In the genomic region with DNA sequence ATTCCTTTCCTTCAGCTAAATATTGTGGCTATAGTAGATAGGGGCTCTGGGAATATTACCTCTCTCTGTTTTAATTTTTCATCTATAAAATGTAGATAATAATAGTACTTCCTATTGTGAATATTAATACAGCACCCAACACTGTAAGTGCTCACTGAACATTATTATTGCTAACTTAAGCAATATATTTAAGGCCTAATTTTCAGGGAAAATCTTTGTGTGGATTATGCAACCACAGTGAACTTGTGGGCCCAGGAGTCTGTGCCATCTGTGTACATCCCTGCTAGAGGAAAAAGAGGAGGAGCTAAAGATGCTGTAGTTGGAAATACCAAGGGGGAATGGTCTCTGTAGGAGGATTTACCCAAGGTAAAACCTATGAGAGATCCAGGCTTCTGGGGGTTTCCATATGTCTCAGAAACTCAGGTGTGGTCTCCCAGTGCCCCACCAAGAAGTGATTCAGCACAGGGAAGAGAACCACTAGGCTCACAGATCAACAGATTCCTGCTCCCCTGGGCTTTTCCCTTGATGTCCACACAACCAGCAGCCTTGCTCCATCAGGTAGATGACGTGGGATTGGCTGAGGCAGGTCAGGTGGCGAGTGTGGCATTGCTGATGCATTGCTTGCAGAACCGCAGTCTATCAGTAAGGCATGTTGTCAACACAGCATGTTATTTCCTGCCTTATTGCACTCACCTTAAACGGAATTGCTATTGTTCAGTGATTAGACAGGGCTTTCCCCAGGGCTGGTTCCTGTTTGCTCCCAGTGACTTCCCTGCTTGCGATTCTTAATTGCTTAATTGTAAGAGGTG, we compare ENCODE assay signal across 8 cellular contexts. TPM values are rescaled to one million over a fixed set of nuclear protein-coding genes. Genes with fewer than 3 reads are reported as not detected.
DNase-seq lines count a peak whose midpoint lies in the region; FAIRE-seq and TF ChIP-seq lines count a peak whose summit lies in the region.

No MANE protein-coding gene starts in this region.

- no peak for FAIRE-seq in RCC 7860 (lab: Jason Lieb, UNC)

- no peak for TF ChIP-seq CTCF in epithelial cell of esophagus (IDR thresholded peaks at IDR 0.05; ENCODE audit: insufficient read depth, low read depth, low read length, missing control alignments)

- H3K4me3 Mint-ChIP-seq in activated CD4-positive, alpha-beta T cell treated with anti-CD3 and anti-CD28 coated beads, Interleukin-2, amount 10 ng/mL, durations not matched to agents 7 days and 5 days, result peak overlapping the region; percentile 68

- no peaks in the 10 kb centered on the region for H3K27me3 Mint-ChIP-seq in activated CD4-positive, alpha-beta T cell treated with anti-CD3 and anti-CD28 coated beads, Interleukin-2, amount 10 ng/mL, durations not matched to agents 7 days and 5 days

- peaks cover 58% of the 10 kb centered on the region for H3K4me1 Mint-ChIP-seq in activated CD4-positive, alpha-beta T cell treated with anti-CD3 and anti-CD28 coated beads, Interleukin-2, amount 10 ng/mL, durations not matched to agents 7 days and 5 days

- H3K36me3 Mint-ChIP-seq in activated CD4-positive, alpha-beta T cell treated with anti-CD3 and anti-CD28 coated beads, Interleukin-2, amount 10 ng/mL, durations not matched to agents 7 days and 5 days (ENCODE audit: low read depth), result peaks cover 3% of the 10 kb centered on the region

- CTCF ChIA-PET in activated CD4-positive, alpha-beta T cell treated with anti-CD3 and anti-CD28 coated beads, Interleukin-2, amount 10 ng/mL, durations not matched to agents 7 days and 5 days (lab: Charles Lee), result interaction anchor here (0.7 to 3.8 kb wide), 6 partner anchors 12 to 1877 kb away, joined by 3 to 39 read pairs (median 4); no protein-coding TSS in a partner anchor

- DNase-seq in GF-D8 (lab: John Stamatoyannopoulos, UW), result peak; percentile 21
- DNase-seq in HuH-7 (ENCODE audit: low spot score), result peak; percentile 52
- peak; percentile 88 for DNase-seq in activated CD4-positive, alpha-beta T cell treated with anti-CD3 and anti-CD28 coated beads, Interleukin-2, amount 10 ng/mL, durations not matched to agents 7 days and 5 days
- DNase-seq in epithelial cell of esophagus (ENCODE audit: low read depth), result peak; percentile 100
- DNase-seq in stimulated activated CD4-positive, alpha-beta T cell treated with anti-CD3 and anti-CD28 coated beads, Interleukin-15, amount 100 ng/mL, for 1 hour (ENCODE audit: low read depth in 1 of 2, low spot score in 1 of 2), result peak; percentile 44 to 50
- DNase-seq in kidney glomerular epithelial cell (lab: John Stamatoyannopoulos, UW), result no peak
- DNase-seq in NCI-H128 (lab: John Stamatoyannopoulos, UW; ENCODE audit: unreplicated experiment), result no peak
- no peak for DNase-seq in RCC 7860 (ENCODE audit: low spot score)

- POLR2A ChIA-PET in activated CD4-positive, alpha-beta T cell treated with anti-CD3 and anti-CD28 coated beads, Interleukin-2, amount 10 ng/mL, durations not matched to agents 7 days and 5 days (lab: Charles Lee), result no interaction called here

- peak overlapping the region; percentile 99 for H3K27ac Mint-ChIP-seq in activated CD4-positive, alpha-beta T cell treated with anti-CD3 and anti-CD28 coated beads, Interleukin-2, amount 10 ng/mL, durations not matched to agents 7 days and 5 days

- no peak overlapping the region for H3K4me3 ChIP-seq in epithelial cell of esophagus (ENCODE audit: low read length)

- peaks cover 3% of the 10 kb centered on the region for H3K9me3 Mint-ChIP-seq in activated CD4-positive, alpha-beta T cell treated with anti-CD3 and anti-CD28 coated beads, Interleukin-2, amount 10 ng/mL, durations not matched to agents 7 days and 5 days

RNA-seq across cellular contexts. Expression of gene N4BP1, which starts 1.6 kb away (rescaled TPM):
- total RNA-seq in activated CD4-positive, alpha-beta T cell treated with anti-CD3 and anti-CD28 coated beads, Interleukin-2, amount 10 ng/mL, durations not matched to agents 7 days and 5 days, result 10 to 100 TPM; 65.1 to 92.9 TPM

Comparison
In these comparisons a context has a peak if more than half of its experiments do, and no peak if none do; other contexts are left out.
1. DNase-seq: peak in GF-D8 (single experiment), HuH-7 (single experiment), activated CD4-positive, alpha-beta T cell treated with anti-CD3 and anti-CD28 coated beads, Interleukin-2, amount 10 ng/mL, durations not matched to agents 7 days and 5 days (single experiment), epithelial cell of esophagus (single experiment) and stimulated activated CD4-positive, alpha-beta T cell treated with anti-CD3 and anti-CD28 coated beads, Interleukin-15, amount 100 ng/mL, for 1 hour (2 of 2); none in kidney glomerular epithelial cell (single experiment), NCI-H128 (single experiment) and RCC 7860 (single experiment).